Comparison of ENCODE assay signal across 10 cellular contexts in the genomic region with DNA sequence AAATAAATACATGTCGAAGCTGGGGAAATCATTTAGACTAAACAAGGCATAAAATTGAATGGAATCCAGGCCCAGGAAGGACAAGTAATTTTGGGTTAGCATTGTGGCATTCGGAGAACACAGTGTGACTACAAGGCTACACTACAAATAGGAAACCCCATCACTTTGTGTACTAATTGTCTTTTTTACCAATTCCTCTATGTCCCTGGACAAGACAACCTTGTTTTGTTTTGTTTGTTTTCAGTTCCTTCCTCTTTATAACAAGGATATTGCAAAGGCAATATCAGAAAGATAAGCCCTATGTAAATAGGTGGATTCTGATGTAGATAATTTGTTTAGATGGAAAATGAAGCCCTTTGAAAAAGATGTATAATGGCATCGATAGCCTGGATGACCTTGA.
DNase-seq lines count a peak whose midpoint lies in the region; ATAC-seq and TF ChIP-seq lines count a peak whose summit lies in the region.
"Had no signal": no experiment of that assay in that cellular context is flagged by ENCODE, and none has a peak within 500 bp of the region (broad histone marks: within the 10 kb centered on the region; RNA-seq: fewer than 3 reads in every experiment).

No MANE protein-coding gene starts in this region.

- H3K79me2 ChIP-seq in DOHH2 (ENCODE audit: control insufficient read depth, low read length) (peaks cover 51% of the 10 kb centered on the region), SU-DHL-6 (ENCODE audit: insufficient read depth, low read length) (peaks cover 6% of the 10 kb centered on the region; the same call in 1 of the 2 replicates)

- peaks cover 0 to 2% (median 0%) of the 10 kb centered on the region in 6 donors for H3K9me3 Mint-ChIP-seq in immature natural killer cell
- H3K9me3 Mint-ChIP-seq: activated CD4-positive, alpha-beta memory T cell treated with anti-CD3 and anti-CD28 coated beads for 36 hours; activated naive CD4-positive, alpha-beta T cell treated with anti-CD3 and anti-CD28 coated beads, Interleukin-2, amount 50 U/mL, for 24 hours had no signal

- no peak for TF ChIP-seq POLR2A in spleen (IDR thresholded peaks at IDR 0.05)

- peaks cover 0 to 4% (median 0%) of the 10 kb centered on the region in 3 donors for H3K36me3 Mint-ChIP-seq in immature natural killer cell
- H3K36me3 Mint-ChIP-seq: activated naive CD4-positive, alpha-beta T cell treated with anti-CD3 and anti-CD28 coated beads, Interleukin-2, amount 50 U/mL, for 24 hours had no signal

- H3K36me3 ChIP-seq in DOHH2 (ENCODE audit: control insufficient read depth, low read length) (peaks cover 18% of the 10 kb centered on the region), SU-DHL-6 (ENCODE audit: low read length) (no peaks in the 10 kb centered on the region), spleen (no peaks in the 10 kb centered on the region), mucosa of descending colon (ENCODE audit: low read depth) (no peaks in the 10 kb centered on the region)

- no peak overlapping the region for H3K9ac ChIP-seq in SU-DHL-6 (ENCODE audit: low read length)

- ATAC-seq in mucosa of descending colon (no peak), HG02938 (IDR thresholded peaks at IDR 0.05; ENCODE audit: unreplicated experiment) (no peak)

- H3K27ac ChIP-seq in DOHH2 (ENCODE audit: low read depth, low read length), result peak overlapping the region; percentile 87
- no peak overlapping the region for H3K27ac ChIP-seq in SU-DHL-6 (ENCODE audit: low read depth, low read length)
- peak overlapping the region in 7 of 8 donors; percentile 96 to 100 (median 99) for H3K27ac ChIP-seq in spleen

- H3F3A ChIP-seq in DOHH2 (ENCODE audit: control insufficient read depth, insufficient read depth) (peaks cover 22% of the 10 kb centered on the region), SU-DHL-6 (ENCODE audit: insufficient read depth) (peaks cover 25% of the 10 kb centered on the region)

- H3K9me3 ChIP-seq in DOHH2 (ENCODE audit: control insufficient read depth, insufficient read depth, low read length) (no peaks in the 10 kb centered on the region), SU-DHL-6 (ENCODE audit: insufficient read depth, low read length) (no peaks in the 10 kb centered on the region), spleen (no peaks in the 10 kb centered on the region), mucosa of descending colon (no peaks in the 10 kb centered on the region)

- H3K4me2 ChIP-seq in DOHH2 (ENCODE audit: low read length) (peak overlapping the region; percentile 88), SU-DHL-6 (ENCODE audit: low read depth, low read length, poor library complexity, severe bottlenecking) (peak overlapping the region; percentile 87)

- H3K9me2 ChIP-seq in DOHH2 (replicated peaks; ENCODE audit: control insufficient read depth, low read length) (no peaks in the 10 kb centered on the region), SU-DHL-6 (replicated peaks; ENCODE audit: insufficient read depth, low read length) (no peaks in the 10 kb centered on the region)

- peak overlapping the region in 1 of 5 donors; percentile 16 for H3K4me3 Mint-ChIP-seq in immature natural killer cell

- H3K27me3 Mint-ChIP-seq in immature natural killer cell (ENCODE audit: low read depth in 3 of 3), result peaks cover 30 to 39% (median 39%) of the 10 kb centered on the region in 3 donors
- H3K27me3 Mint-ChIP-seq: activated CD4-positive, alpha-beta memory T cell treated with anti-CD3 and anti-CD28 coated beads for 36 hours; activated naive CD4-positive, alpha-beta T cell treated with anti-CD3 and anti-CD28 coated beads, Interleukin-2, amount 50 U/mL, for 24 hours had no signal

- H2AFZ ChIP-seq in SU-DHL-6 (ENCODE audit: low read depth, low read length, severe bottlenecking), result no peak overlapping the region

- peak overlapping the region in 4 of 6 donors; percentile 50 to 100 (median 90) for H3K27ac Mint-ChIP-seq in immature natural killer cell

- DNase-seq in immature natural killer cell (no peak), spleen (no peak), mucosa of descending colon (no peak), NCI-H524 treated with DMSO at 0.1 percent for 48 hours (lab: John Stamatoyannopoulos, UW) (no peak), C1 segment of cervical spinal cord (lab: John Stamatoyannopoulos, UW) (no peak)

- H4K20me1 ChIP-seq in DOHH2 (ENCODE audit: control insufficient read depth, insufficient read depth, low read depth, low read length) (no peaks in the 10 kb centered on the region), SU-DHL-6 (ENCODE audit: low read depth, low read length) (no peaks in the 10 kb centered on the region)

- H3K4me1 Mint-ChIP-seq in immature natural killer cell, result peaks cover 33 to 34% of the 10 kb centered on the region in 2 donors

- H3K4me3 ChIP-seq in DOHH2 (ENCODE audit: low read length) (peak overlapping the region; percentile 93), SU-DHL-6 (ENCODE audit: insufficient read depth, low read length, poor library complexity, severe bottlenecking) (no peak overlapping the region), spleen (peak overlapping the region in 2 of 8 donors; percentile 70 to 83), mucosa of descending colon (no peak overlapping the region)

- WGBS in spleen, 5 donors, result 72 to 88% (median 79%) methylated on average over 3 of the region's 3 CpGs

- H3K4me1 ChIP-seq in DOHH2 (ENCODE audit: control insufficient read depth, low read length) (peaks cover 59% of the 10 kb centered on the region), spleen (peaks cover 27 to 46% (median 44%) of the 10 kb centered on the region in 6 donors), mucosa of descending colon (ENCODE audit: low read depth) (peaks cover 17% of the 10 kb centered on the region)

- TF ChIP-seq CTCF in DOHH2 (IDR thresholded peaks at IDR 0.05; ENCODE audit: low read depth, low read length, poor library complexity, severe bottlenecking) (no peak), SU-DHL-6 (IDR thresholded peaks at IDR 0.05; ENCODE audit: insufficient read depth, low read length, poor library complexity, severe bottlenecking) (no peak), spleen (IDR thresholded peaks at IDR 0.05 in 8 of 11, conservative IDR thresholded peaks at IDR 0.05 in 3 of 11) (no peak), mucosa of descending colon (IDR thresholded peaks at IDR 0.05) (no peak)

- H3K27me3 ChIP-seq in DOHH2 (ENCODE audit: control insufficient read depth, low read length) (no peaks in the 10 kb centered on the region), SU-DHL-6 (ENCODE audit: low read length) (no peaks in the 10 kb centered on the region), spleen (replicated peaks in 1 of 7) (no peaks in the 10 kb centered on the region)

- intact Hi-C loops in spleen (cut with DNase I; ENCODE audit: low total_unique reads) (no loop called here), mucosa of descending colon (cut with DNase I, micrococcal nuclease) (no loop called here)
